ENCODE assay signal across 18 cellular contexts in genomic region chr2:14781148-14781547, GRCh38.
DNase-seq lines count a peak whose midpoint lies in the region; TF ChIP-seq lines count a peak whose summit lies in the region.
"Had no signal": no experiment of that assay in that cellular context is flagged by ENCODE, and none has a peak within 500 bp of the region (broad histone marks: within the 10 kb centered on the region; RNA-seq: fewer than 3 reads in every experiment).

No MANE protein-coding gene starts in this region.

- H3K36me3 ChIP-seq in PC-9 (ENCODE audit: low read depth), result no peaks in the 10 kb centered on the region

- intact Hi-C loops in PC-9 (cut with micrococcal nuclease; ENCODE audit: unreplicated experiment) (no loop called here), CD14-positive monocyte (cut with micrococcal nuclease) (no loop called here)

- H3K9me3 Mint-ChIP-seq in progenitor cell of endocrine pancreas (ENCODE audit: low read depth) (no peaks in the 10 kb centered on the region), CD14-positive monocyte (peaks cover 0 to 12% (median 5%) of the 10 kb centered on the region in 7 donors)
- H3K9me3 Mint-ChIP-seq in activated naive CD4-positive, alpha-beta T cell treated with anti-CD3 and anti-CD28 coated beads, Interleukin-2, amount 10 ng/mL, durations not matched to agents 7 days and 5 days, result peaks cover 3% of the 10 kb centered on the region

- CTCF ChIA-PET in PC-9 (lab: Charles Lee), result no interaction called here
- CTCF ChIA-PET in activated naive CD4-positive, alpha-beta T cell treated with anti-CD3 and anti-CD28 coated beads, Interleukin-2, amount 10 ng/mL, durations not matched to agents 7 days and 5 days (lab: Charles Lee), result no interaction called here

- no peak overlapping the region for H3K4me3 Mint-ChIP-seq in progenitor cell of endocrine pancreas (ENCODE audit: low read depth)
- H3K4me3 Mint-ChIP-seq in activated naive CD4-positive, alpha-beta T cell treated with anti-CD3 and anti-CD28 coated beads, Interleukin-2, amount 10 ng/mL, durations not matched to agents 7 days and 5 days, result no peak overlapping the region
- no peak overlapping the region for H3K4me3 Mint-ChIP-seq in CD14-positive monocyte
- H3K4me3 Mint-ChIP-seq: naive thymus-derived CD8-positive, alpha-beta T cell; T-cell had no signal

- no peaks in the 10 kb centered on the region for H3K27me3 ChIP-seq in PC-9 (ENCODE audit: insufficient read depth, low read depth)

- H3K9me2 ChIP-seq in PC-9 (ENCODE audit: insufficient read depth), result no peaks in the 10 kb centered on the region

- no peak overlapping the region for H2AFZ ChIP-seq in PC-9

- H3K27me3 Mint-ChIP-seq in progenitor cell of endocrine pancreas (no peaks in the 10 kb centered on the region), CD14-positive monocyte (ENCODE audit: low read depth in 3 of 3) (peaks cover 0 to 1% (median 0%) of the 10 kb centered on the region in 3 donors)
- no peaks in the 10 kb centered on the region for H3K27me3 Mint-ChIP-seq in activated naive CD4-positive, alpha-beta T cell treated with anti-CD3 and anti-CD28 coated beads, Interleukin-2, amount 10 ng/mL, durations not matched to agents 7 days and 5 days
- H3K27me3 Mint-ChIP-seq: T-cell had no signal

- H3K4me3 ChIP-seq in PC-9, result peak overlapping the region; percentile 27; the same call in 1 of the 2 replicates

- H3K27ac ChIP-seq in PC-9, result peak overlapping the region; percentile 11

- TF ChIP-seq CTCF in PC-9 (conservative IDR thresholded peaks at IDR 0.05), result no peak
- no peak for TF ChIP-seq CTCF in progenitor cell of endocrine pancreas (IDR thresholded peaks at IDR 0.05; ENCODE audit: unreplicated experiment)
- no peak for TF ChIP-seq CTCF in CD14-positive monocyte (IDR thresholded peaks at IDR 0.05)

- no peaks in the 10 kb centered on the region; the same call in 1 of the 2 replicates for H3K9me3 ChIP-seq in PC-9 (ENCODE audit: insufficient read depth, low read depth)

- peak overlapping the region; percentile 67 for H3K4me2 ChIP-seq in PC-9

- POLR2A ChIA-PET in PC-9 (lab: Charles Lee; ENCODE audit: unreplicated experiment), result interaction anchor here (0.7 kb wide), 1 partner anchor 40 kb away, joined by 10 read pairs; no protein-coding TSS in a partner anchor

- peak overlapping the region; percentile 59 for H3K27ac Mint-ChIP-seq in progenitor cell of endocrine pancreas
- H3K27ac Mint-ChIP-seq in activated naive CD4-positive, alpha-beta T cell treated with anti-CD3 and anti-CD28 coated beads, Interleukin-2, amount 10 ng/mL, durations not matched to agents 7 days and 5 days, result no peak overlapping the region
- no peak overlapping the region for H3K27ac Mint-ChIP-seq in CD14-positive monocyte
- H3K27ac Mint-ChIP-seq: naive thymus-derived CD8-positive, alpha-beta T cell; T-cell had no signal

- peaks cover 11% of the 10 kb centered on the region; the same call in 1 of the 2 replicates for H3F3A ChIP-seq in PC-9 (ENCODE audit: insufficient read depth, low read depth)

- no peaks in the 10 kb centered on the region for H4K20me1 ChIP-seq in PC-9 (ENCODE audit: insufficient read depth)

- H3K36me3 Mint-ChIP-seq in progenitor cell of endocrine pancreas (ENCODE audit: insufficient read depth) (no peaks in the 10 kb centered on the region), CD14-positive monocyte (no peaks in the 10 kb centered on the region)
- H3K36me3 Mint-ChIP-seq in activated naive CD4-positive, alpha-beta T cell treated with anti-CD3 and anti-CD28 coated beads, Interleukin-2, amount 10 ng/mL, durations not matched to agents 7 days and 5 days, result no peaks in the 10 kb centered on the region
- H3K36me3 Mint-ChIP-seq: naive thymus-derived CD8-positive, alpha-beta T cell; T-cell had no signal

- peaks cover 54% of the 10 kb centered on the region for H3K4me1 ChIP-seq in PC-9 (replicated peaks; ENCODE audit: insufficient read depth)

- no peaks in the 10 kb centered on the region for H3K79me2 ChIP-seq in PC-9 (ENCODE audit: low read depth)

- peak; percentile 56 for DNase-seq in HT-29 (ENCODE audit: low spot score)
- peak; percentile 77 for DNase-seq in NCI-H2196 (lab: John Stamatoyannopoulos, UW; ENCODE audit: unreplicated experiment)
- DNase-seq in PC-9, result peak in 1 of 2 experiments; percentile 82
- no peak for DNase-seq in progenitor cell of endocrine pancreas (ENCODE audit: low spot score, unreplicated experiment)
- DNase-seq in activated naive CD4-positive, alpha-beta T cell treated with anti-CD3 and anti-CD28 coated beads, Interleukin-2, amount 10 ng/mL, durations not matched to agents 7 days and 5 days, result no peak
- no peak for DNase-seq in stimulated activated CD4-positive, alpha-beta T cell treated with anti-CD3 and anti-CD28 coated beads, Interleukin-1b, Interleukin-23, amount 100 ng/mL, for 48 hours
- no peak for DNase-seq in CD14-positive monocyte (ENCODE audit: low spot score)
- DNase-seq: activated CD4-positive, alpha-beta T cell treated with anti-CD3 and anti-CD28 coated beads, Interleukin-2, amount 50 U/mL, for 48 hours; activated naive CD4-positive, alpha-beta T cell; activated T-cell treated with anti-CD3 and anti-CD28 coated beads for 4 hours; Kasumi-1; mesenchymal stem cell; naive thymus-derived CD8-positive, alpha-beta T cell; NCI-H1694; NK-92 treated with Interleukin-12 subunit alpha and Interleukin-12 subunit beta, amount 100 ng/mL, for 24 hours; small intestine; stimulated activated CD4-positive, alpha-beta T cell treated with anti-CD3 and anti-CD28 coated beads, Interleukin-4, amount 100 ng/mL, for 4 hours; T-cell had no signal

- no TSS peak for BruUV-seq in PC-9 (replicated peaks; lab: Mats Ljungman, UMichigan)

- peaks cover 52% of the 10 kb centered on the region for H3K4me1 Mint-ChIP-seq in progenitor cell of endocrine pancreas (ENCODE audit: low read depth)
- no peaks in the 10 kb centered on the region for H3K4me1 Mint-ChIP-seq in activated naive CD4-positive, alpha-beta T cell treated with anti-CD3 and anti-CD28 coated beads, Interleukin-2, amount 10 ng/mL, durations not matched to agents 7 days and 5 days
- H3K4me1 Mint-ChIP-seq in CD14-positive monocyte, result no peaks in the 10 kb centered on the region
- H3K4me1 Mint-ChIP-seq: naive thymus-derived CD8-positive, alpha-beta T cell; T-cell had no signal

Comparison
In these comparisons a context has a peak if more than half of its experiments do, and no peak if none do; other contexts are left out.
1. DNase-seq: peak in HT-29 (single experiment) and NCI-H2196 (single experiment); none in progenitor cell of endocrine pancreas (single experiment), activated naive CD4-positive, alpha-beta T cell treated with anti-CD3 and anti-CD28 coated beads, Interleukin-2, amount 10 ng/mL, durations not matched to agents 7 days and 5 days (single experiment), stimulated activated CD4-positive, alpha-beta T cell treated with anti-CD3 and anti-CD28 coated beads, Interleukin-1b, Interleukin-23, amount 100 ng/mL, for 48 hours (single experiment) and CD14-positive monocyte (single experiment).